In the genomic region with DNA sequence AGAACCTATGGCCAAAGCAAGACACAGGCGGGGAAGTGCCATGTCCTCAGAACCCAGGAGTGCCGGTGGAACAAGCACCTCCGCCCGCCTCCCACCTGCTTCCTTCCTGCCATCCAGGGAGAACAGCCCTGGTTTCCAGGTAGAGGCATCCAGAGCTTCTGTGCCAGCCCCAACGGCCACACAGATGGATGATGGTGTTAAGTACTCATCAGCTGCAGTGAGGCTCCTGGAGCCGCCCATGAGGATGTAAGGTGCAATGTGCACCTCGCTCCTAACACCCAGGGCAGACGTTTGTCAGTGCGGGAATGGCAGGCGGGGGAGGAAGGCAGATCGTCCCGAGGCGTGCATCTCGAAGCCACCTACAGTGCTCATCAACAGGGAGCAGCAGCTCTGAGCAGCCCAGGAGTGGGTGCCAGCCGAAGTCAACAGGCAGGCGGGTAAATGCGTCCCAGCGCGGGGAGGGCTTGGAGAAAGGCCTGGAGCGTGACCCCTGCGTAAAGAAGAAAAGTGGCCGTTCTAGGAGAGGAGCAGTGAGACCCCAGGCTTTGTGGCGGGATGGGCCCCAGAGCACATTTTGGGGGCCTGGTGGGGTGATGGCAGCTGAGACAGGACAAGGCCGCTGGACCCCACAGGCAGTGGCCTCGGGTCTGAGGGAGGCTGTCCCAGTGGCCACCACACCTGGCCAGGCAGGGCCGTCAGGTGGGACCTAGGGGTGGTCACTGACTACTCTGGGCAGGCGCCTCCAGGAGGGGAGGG, we compare ENCODE assay signal across 33 cellular contexts. TPM values are rescaled to one million over a fixed set of nuclear protein-coding genes. Genes with fewer than 3 reads are reported as not detected.
DNase-seq lines count a peak whose midpoint lies in the region; ATAC-seq and TF ChIP-seq lines count a peak whose summit lies in the region.
"Had no signal": no experiment of that assay in that cellular context is flagged by ENCODE, and none has a peak within 500 bp of the region (broad histone marks: within the 10 kb centered on the region; RNA-seq: fewer than 3 reads in every experiment).

No MANE protein-coding gene starts in this region.

- WGBS in heart left ventricle, 4 donors = 66 to 80% (median 70%) methylated on average over 18 to 27 of the region's 27 CpGs

- H3K27ac ChIP-seq in heart left ventricle (no peak overlapping the region), right atrium auricular region (no peak overlapping the region), RWPE1 (no peak overlapping the region)
- H3K27ac ChIP-seq: ascending aorta, cardiac muscle cell, epithelial cell of prostate, left lung, pancreas, SK-N-MC, tibial nerve had no signal

- H3K36me3 ChIP-seq in heart left ventricle (no peaks in the 10 kb centered on the region), right atrium auricular region (no peaks in the 10 kb centered on the region), mucosa of descending colon (ENCODE audit: low read depth) (no peaks in the 10 kb centered on the region)
- H3K36me3 ChIP-seq: ascending aorta, cardiac muscle cell, left lung, pancreas, tibial nerve had no signal

- H3K9me3 Mint-ChIP-seq in chondrocyte (ENCODE audit: low read depth) = peaks cover 3% of the 10 kb centered on the region
- H3K9me3 Mint-ChIP-seq in stimulated activated effector memory CD8-positive, alpha-beta T cell treated with anti-CD3 and anti-CD28 coated beads, Interleukin-12 subunit alpha, Interleukin-12 subunit beta, amount 100 ng/mL, for 72 hours = peaks cover 3% of the 10 kb centered on the region

- POLR2A ChIA-PET in RWPE1 (lab: Yijun Ruan, JAX; ENCODE audit: low non-redundant PET) = no interaction called here

- TF ChIP-seq POLR2A in heart left ventricle (IDR thresholded peaks at IDR 0.05) = no peak

- H3K36me3 Mint-ChIP-seq in chondrocyte (ENCODE audit: low read depth) = no peaks in the 10 kb centered on the region
- peaks cover 6% of the 10 kb centered on the region for H3K36me3 Mint-ChIP-seq in stimulated activated effector memory CD8-positive, alpha-beta T cell treated with anti-CD3 and anti-CD28 coated beads, Interleukin-12 subunit alpha, Interleukin-12 subunit beta, amount 100 ng/mL, for 72 hours
- H3K36me3 Mint-ChIP-seq: activated naive CD8-positive, alpha-beta T cell treated with anti-CD3 and anti-CD28 coated beads, Interleukin-2, amount 10 ng/mL, durations not matched to agents 7 days and 5 days had no signal

- H3K4me3 ChIP-seq in heart left ventricle = no peak overlapping the region
- H3K4me3 ChIP-seq in right atrium auricular region = no peak overlapping the region
- no peak overlapping the region for H3K4me3 ChIP-seq in mucosa of descending colon
- H3K4me3 ChIP-seq: ascending aorta, cardiac muscle cell, left lung, pancreas, SK-N-MC, tibial nerve had no signal

- H3K27me3 ChIP-seq in heart left ventricle (peaks cover 18 to 92% (median 31%) of the 10 kb centered on the region in 9 donors), right atrium auricular region (no peaks in the 10 kb centered on the region)
- H3K27me3 ChIP-seq: ascending aorta, cardiac muscle cell had no signal

- ATAC-seq in heart left ventricle (no peak), mucosa of descending colon (no peak)
- no peak for ATAC-seq in stimulated activated effector memory CD8-positive, alpha-beta T cell treated with anti-CD3 and anti-CD28 coated beads, Interleukin-12 subunit alpha, Interleukin-12 subunit beta, amount 100 ng/mL, for 72 hours
- ATAC-seq: HCT116, left lung, pancreas, sciatic nerve had no signal

- H3K27ac Mint-ChIP-seq in chondrocyte (ENCODE audit: unreplicated experiment) = no peak overlapping the region
- H3K27ac Mint-ChIP-seq in stimulated activated effector memory CD8-positive, alpha-beta T cell treated with anti-CD3 and anti-CD28 coated beads, Interleukin-12 subunit alpha, Interleukin-12 subunit beta, amount 100 ng/mL, for 72 hours = peak overlapping the region; percentile 40
- H3K27ac Mint-ChIP-seq: activated B cell treated with CpG ODN at 0.5 μM for 24 hours; activated naive CD8-positive, alpha-beta T cell treated with anti-CD3 and anti-CD28 coated beads, Interleukin-2, amount 10 ng/mL, durations not matched to agents 7 days and 5 days had no signal

- TF ChIP-seq CTCF in heart left ventricle (IDR thresholded peaks at IDR 0.05) = no peak
- TF ChIP-seq CTCF in right atrium auricular region (IDR thresholded peaks at IDR 0.05) = no peak
- TF ChIP-seq CTCF in chondrocyte (IDR thresholded peaks at IDR 0.05) = no peak
- TF ChIP-seq CTCF in mucosa of descending colon (IDR thresholded peaks at IDR 0.05) = no peak
- no peak for TF ChIP-seq CTCF in RWPE1 (conservative IDR thresholded peaks at IDR 0.05; ENCODE audit: low read depth)

- DNase-seq in heart left ventricle (peak in 3 of 5 donors; percentile 16 to 46 (median 26)), right atrium auricular region (ENCODE audit: low spot score) (no peak), chondrocyte (ENCODE audit: low spot score) (peak; percentile 76), mucosa of descending colon (peak in 2 of 3 donors; percentile 24 to 43), NCI-H446 treated with DMSO at 0.1 percent for 48 hours (lab: John Stamatoyannopoulos, UW) (no peak), RWPE1 (ENCODE audit: low spot score) (no peak)
- DNase-seq in stimulated activated effector memory CD8-positive, alpha-beta T cell treated with anti-CD3 and anti-CD28 coated beads, Interleukin-12 subunit alpha, Interleukin-12 subunit beta, amount 100 ng/mL, for 72 hours (ENCODE audit: low spot score in 2 of 2) = no peak
- no peak for DNase-seq in activated naive CD4-positive, alpha-beta T cell (lab: John Stamatoyannopoulos, UW)
- DNase-seq: ACHN; activated B cell treated with CpG ODN at 0.5 μM for 24 hours; activated CD4-positive, alpha-beta T cell treated with anti-CD3 and anti-CD28 coated beads, Interleukin-2, amount 50 U/mL, for 1 hour; activated effector memory CD4-positive, alpha-beta T cell treated with Interleukin-2 at 50 U/mL for 16 hours; activated naive CD8-positive, alpha-beta T cell treated with anti-CD3 and anti-CD28 coated beads, Interleukin-2, amount 10 ng/mL, durations not matched to agents 7 days and 5 days; activated T-cell treated with anti-CD3 and anti-CD28 coated beads, Interleukin-2, amount 50 U/mL, for 1 hour; cortex of kidney; DMS79 treated with DMSO at 0.1 percent for 48 hours; effector memory CD4-positive, alpha-beta T cell; GDM1; naive B cell; NCI-H1436 treated with DMSO at 0.1 percent for 48 hours; RPMI8226; stimulated activated CD4-positive, alpha-beta T cell treated with anti-CD3 and anti-CD28 coated beads, Interleukin-12 subunit alpha, Interleukin-12 subunit beta, amount 100 ng/mL, for 4 hours; stimulated activated CD4-positive, alpha-beta T cell treated with anti-CD3 and anti-CD28 coated beads, Interleukin-4, amount 100 ng/mL, for 1 hour; T-helper 1 cell had no signal

- no peaks in the 10 kb centered on the region for H3K4me1 Mint-ChIP-seq in chondrocyte (ENCODE audit: low read depth)
- H3K4me1 Mint-ChIP-seq in stimulated activated effector memory CD8-positive, alpha-beta T cell treated with anti-CD3 and anti-CD28 coated beads, Interleukin-12 subunit alpha, Interleukin-12 subunit beta, amount 100 ng/mL, for 72 hours = no peaks in the 10 kb centered on the region
- H3K4me1 Mint-ChIP-seq: activated B cell treated with CpG ODN at 0.5 μM for 24 hours; activated naive CD8-positive, alpha-beta T cell treated with anti-CD3 and anti-CD28 coated beads, Interleukin-2, amount 10 ng/mL, durations not matched to agents 7 days and 5 days had no signal

- no peaks in the 10 kb centered on the region for H3K4me1 ChIP-seq in heart left ventricle
- H3K4me1 ChIP-seq in right atrium auricular region = no peaks in the 10 kb centered on the region
- peaks cover 6% of the 10 kb centered on the region for H3K4me1 ChIP-seq in mucosa of descending colon (ENCODE audit: low read depth)
- H3K4me1 ChIP-seq: ascending aorta, left lung, pancreas, tibial nerve had no signal

- H3K27me3 Mint-ChIP-seq in chondrocyte (ENCODE audit: low read depth) = peaks cover 20% of the 10 kb centered on the region
- H3K27me3 Mint-ChIP-seq: activated naive CD8-positive, alpha-beta T cell treated with anti-CD3 and anti-CD28 coated beads, Interleukin-2, amount 10 ng/mL, durations not matched to agents 7 days and 5 days had no signal

- CTCF ChIA-PET in RWPE1 (lab: Yijun Ruan, JAX) = no interaction called here

- intact Hi-C loops in heart left ventricle (cut with DNase I) = loop anchor here in 1 of 10 donors (10.0 kb wide), 1 partner anchor 57 kb away; no protein-coding TSS in a partner anchor
- intact Hi-C loops in mucosa of descending colon (cut with DNase I, micrococcal nuclease) = no loop called here

- H3K9me3 ChIP-seq in heart left ventricle = no peaks in the 10 kb centered on the region
- no peaks in the 10 kb centered on the region for H3K9me3 ChIP-seq in right atrium auricular region
- H3K9me3 ChIP-seq in mucosa of descending colon = no peaks in the 10 kb centered on the region
- H3K9me3 ChIP-seq: ascending aorta, left lung, pancreas, tibial nerve had no signal

- no peak overlapping the region for H3K4me3 Mint-ChIP-seq in chondrocyte (ENCODE audit: unreplicated experiment)
- H3K4me3 Mint-ChIP-seq in stimulated activated effector memory CD8-positive, alpha-beta T cell treated with anti-CD3 and anti-CD28 coated beads, Interleukin-12 subunit alpha, Interleukin-12 subunit beta, amount 100 ng/mL, for 72 hours = no peak overlapping the region
- H3K4me3 Mint-ChIP-seq: activated B cell treated with CpG ODN at 0.5 μM for 24 hours; activated naive CD8-positive, alpha-beta T cell treated with anti-CD3 and anti-CD28 coated beads, Interleukin-2, amount 10 ng/mL, durations not matched to agents 7 days and 5 days; naive B cell had no signal

RNA-seq across cellular contexts. Expression of gene ACSF3, which starts 46.1 kb away (rescaled TPM):
- total RNA-seq in heart left ventricle (10 to 100 TPM; 10.3 to 26.3 (median 19.3) TPM), right atrium auricular region (10 to 100 TPM; 13.4 to 15.9 TPM), chondrocyte (19.5 to 24.4 TPM (median 20.8 TPM) in 3 replicates), mucosa of descending colon (10 to 100 TPM; 44.7 to 77.8 (median 49.6) TPM)
- polyA plus RNA-seq in heart left ventricle = 10 to 100 TPM; 12.2 to 22.9 TPM

Comparison
In these comparisons a context has a peak if more than half of its experiments do, and no peak if none do; other contexts are left out.
1. DNase-seq: peak in heart left ventricle (3 of 5), chondrocyte (single experiment) and mucosa of descending colon (2 of 3); none in right atrium auricular region (single experiment), stimulated activated effector memory CD8-positive, alpha-beta T cell treated with anti-CD3 and anti-CD28 coated beads, Interleukin-12 subunit alpha, Interleukin-12 subunit beta, amount 100 ng/mL, for 72 hours (0 of 2), NCI-H446 treated with DMSO at 0.1 percent for 48 hours (single experiment), RWPE1 (single experiment) and activated naive CD4-positive, alpha-beta T cell (0 of 4).